8 cellular contexts compared by ENCODE assay signal in genomic region chr10:84352251-84352842, GRCh38. TPM values are rescaled to one million over a fixed set of nuclear protein-coding genes. Genes with fewer than 3 reads are reported as not detected.
DNase-seq lines count a peak whose midpoint lies in the region; ATAC-seq and TF ChIP-seq lines count a peak whose summit lies in the region.

No MANE protein-coding gene starts in this region.

- TF ChIP-seq CTCF in ascending aorta (IDR thresholded peaks at IDR 0.05): peak; percentile 56 to 76 (median 59)

- no peaks in the 10 kb centered on the region for H3K36me3 ChIP-seq in ascending aorta

- H3K4me3 ChIP-seq in ascending aorta: no peak overlapping the region

- no peak overlapping the region for H3K27ac ChIP-seq in ascending aorta

- peak; percentile 98 for ATAC-seq in GM21360 (IDR thresholded peaks at IDR 0.05; ENCODE audit: unreplicated experiment)
- ATAC-seq in HG03575 (IDR thresholded peaks at IDR 0.05; ENCODE audit: extremely low read depth, insufficient number of reproducible peaks, low FRiP score, unreplicated experiment): peak; percentile 75

- no peaks in the 10 kb centered on the region for H3K27me3 ChIP-seq in ascending aorta

- H3K9me3 ChIP-seq in ascending aorta: no peaks in the 10 kb centered on the region

- intact Hi-C loops in ascending aorta (cut with DNase I): loop anchor here (5.0 kb wide), 1 partner anchor 85 kb away; no protein-coding TSS in a partner anchor

- H3K4me1 ChIP-seq in ascending aorta: peaks cover 4 to 14% of the 10 kb centered on the region in 2 donors

- DNase-seq in ELR (ENCODE audit: low read depth) (peak; percentile 73), T-helper 2 cell (peak in 4 of 5 experiments; percentile 49 to 67 (median 49)), ascending aorta (ENCODE audit: low spot score in 2 of 2) (peak in 1 of 2 donors; percentile 72), iPS-NIHi11 (ENCODE audit: low spot score) (peak; percentile 78), GOT3 (lab: John Stamatoyannopoulos, UW) (no peak)
- peak; percentile 71 to 75 for DNase-seq in stimulated activated CD4-positive, alpha-beta T cell treated with anti-CD3 and anti-CD28 coated beads, Interleukin-2, amount 100 ng/mL, for 24 hours

RNA-seq across cellular contexts. Expression of gene CCSER2, which starts 24.0 kb away (rescaled TPM):
- total RNA-seq in ascending aorta: 18.5 TPM
